9 cellular contexts compared by ENCODE assay signal in genomic region chrX:154017766-154018517, GRCh38. TPM values are rescaled to one million over a fixed set of nuclear protein-coding genes. Genes with fewer than 3 reads are reported as not detected.
DNase-seq lines count a peak whose midpoint lies in the region; ATAC-seq and TF ChIP-seq lines count a peak whose summit lies in the region.
"Had no signal": no experiment of that assay in that cellular context is flagged by ENCODE, and none has a peak within 500 bp of the region (broad histone marks: within the 10 kb centered on the region; RNA-seq: fewer than 3 reads in every experiment).

No MANE protein-coding gene starts in this region.

- no peak for TF ChIP-seq CTCF in BE2C (IDR thresholded peaks at IDR 0.05; ENCODE audit: low read depth, low read length)
- TF ChIP-seq CTCF in HFFc6 (IDR thresholded peaks at IDR 0.05), result no peak
- TF ChIP-seq CTCF in astrocyte of the cerebellum (IDR thresholded peaks at IDR 0.05; ENCODE audit: low read depth, low read length, missing control alignments), result no peak

- no peaks in the 10 kb centered on the region for H3K27me3 ChIP-seq in BE2C

- peaks cover 2% of the 10 kb centered on the region; the same call in 1 of the 2 replicates for H3K27me3 Mint-ChIP-seq in HFFc6 (ENCODE audit: insufficient read depth)
- H3K27me3 Mint-ChIP-seq in naive B cell, result no peaks in the 10 kb centered on the region

- peaks cover 10% of the 10 kb centered on the region; the same call in 1 of the 2 replicates for H3K4me1 ChIP-seq in BE2C

- DNase-seq in BE2C (no peak), HFFc6 (no peak), astrocyte of the cerebellum (ENCODE audit: low read depth) (no peak), naive B cell (no peak), cerebellar nuclear complex (lab: John Stamatoyannopoulos, UW) (no peak), NCI-H146 treated with DMSO at 0.1 percent for 48 hours (lab: John Stamatoyannopoulos, UW; ENCODE audit: unreplicated experiment) (no peak), hypothalamus (lab: John Stamatoyannopoulos, UW) (no peak)
- DNase-seq: NCI-H748 treated with DMSO at 0.1 percent for 48 hours had no signal

- peak overlapping the region; percentile 89 for H3K4me3 Mint-ChIP-seq in HFFc6
- peak overlapping the region in 7 of 8 donors; percentile 37 to 93 (median 85) for H3K4me3 Mint-ChIP-seq in naive B cell

- H3K27ac Mint-ChIP-seq in HFFc6 (peak overlapping the region; percentile 89; the same call in 1 of the 2 replicates), naive B cell (peak overlapping the region in 2 of 6 donors; percentile 54 to 88)

- H3K9me3 ChIP-seq in BE2C, result no peaks in the 10 kb centered on the region

- H3K9me3 Mint-ChIP-seq in HFFc6, result no peaks in the 10 kb centered on the region
- peaks cover 0 to 1% (median 0%) of the 10 kb centered on the region in 7 donors for H3K9me3 Mint-ChIP-seq in naive B cell

- H3K4me1 Mint-ChIP-seq in HFFc6 (ENCODE audit: low read depth) (peaks cover 15% of the 10 kb centered on the region), naive B cell (peaks cover 8 to 22% (median 13%) of the 10 kb centered on the region in 3 donors)

- peaks cover 32% of the 10 kb centered on the region for H3K36me3 ChIP-seq in BE2C

- H3K4me3 ChIP-seq in BE2C (ENCODE audit: low read depth, low read length) (peak overlapping the region; percentile 66), astrocyte of the cerebellum (ENCODE audit: low read depth, low read length) (peak overlapping the region; percentile 45)

- no peaks in the 10 kb centered on the region for H3K36me3 Mint-ChIP-seq in HFFc6 (ENCODE audit: low read depth)
- no peaks in the 10 kb centered on the region for H3K36me3 Mint-ChIP-seq in naive B cell

- in situ Hi-C loops in astrocyte of the cerebellum (cut with HindIII; ENCODE audit: low sequenced_read_pairs), result no loop called here

- ATAC-seq in naive B cell (ENCODE audit: low read depth in 2 of 2) (no peak), HG02759 (IDR thresholded peaks at IDR 0.05; ENCODE audit: unreplicated experiment) (no peak)

RNA-seq across cellular contexts. Expression of gene IRAK1, which starts 1.8 kb away (rescaled TPM):
- 348 TPM for polyA plus RNA-seq in BE2C (2012; ENCODE audit: insufficient read depth, insufficient read length, low read depth)
- 100 to 1,000 TPM; 103 to 133 (median 120) TPM for total RNA-seq in HFFc6 (2021; fragmentation: NEBNext Ultra II Directional; extraction: Animal tissue kit (Norgen Biotek cat#: 25700))
- 100 to 1,000 TPM in 1 of 6 donors, 10 to 100 TPM in 5; 57.9 to 123 (median 73.9) TPM for polyA plus RNA-seq in naive B cell (ENCODE audit: low read depth in 6 of 6)

RNA-seq across cellular contexts. Expression of gene TMEM187, which starts 45.4 kb away (rescaled TPM):
- polyA plus RNA-seq in BE2C (2012; ENCODE audit: insufficient read depth, insufficient read length, low read depth), result 4.9 TPM
- total RNA-seq in HFFc6 (2021; fragmentation: NEBNext Ultra II Directional; extraction: Animal tissue kit (Norgen Biotek cat#: 25700)), result 1 to 10 TPM; 3.1 to 8.0 (median 5.7) TPM
- 10 to 100 TPM in 2 of 6 donors, 1 to 10 TPM in 4; 5.0 to 13.6 (median 8.1) TPM for polyA plus RNA-seq in naive B cell (ENCODE audit: low read depth in 6 of 6)

RNA-seq across cellular contexts. Expression of gene HCFC1, which starts 46.3 kb away (rescaled TPM):
- 64.3 TPM for polyA plus RNA-seq in BE2C (2012; ENCODE audit: insufficient read depth, insufficient read length, low read depth)
- total RNA-seq in HFFc6 (2021; fragmentation: NEBNext Ultra II Directional; extraction: Animal tissue kit (Norgen Biotek cat#: 25700)), result 10 to 100 TPM; 52.1 to 62.1 (median 59.0) TPM
- polyA plus RNA-seq in naive B cell (ENCODE audit: low read depth in 6 of 6), result 10 to 100 TPM in 1 of 6 donors, 1 to 10 TPM in 4, under 1 TPM in 1; 0.22 to 14.0 (median 5.8) TPM
